8 cellular contexts compared by ENCODE assay signal in the genomic region with DNA sequence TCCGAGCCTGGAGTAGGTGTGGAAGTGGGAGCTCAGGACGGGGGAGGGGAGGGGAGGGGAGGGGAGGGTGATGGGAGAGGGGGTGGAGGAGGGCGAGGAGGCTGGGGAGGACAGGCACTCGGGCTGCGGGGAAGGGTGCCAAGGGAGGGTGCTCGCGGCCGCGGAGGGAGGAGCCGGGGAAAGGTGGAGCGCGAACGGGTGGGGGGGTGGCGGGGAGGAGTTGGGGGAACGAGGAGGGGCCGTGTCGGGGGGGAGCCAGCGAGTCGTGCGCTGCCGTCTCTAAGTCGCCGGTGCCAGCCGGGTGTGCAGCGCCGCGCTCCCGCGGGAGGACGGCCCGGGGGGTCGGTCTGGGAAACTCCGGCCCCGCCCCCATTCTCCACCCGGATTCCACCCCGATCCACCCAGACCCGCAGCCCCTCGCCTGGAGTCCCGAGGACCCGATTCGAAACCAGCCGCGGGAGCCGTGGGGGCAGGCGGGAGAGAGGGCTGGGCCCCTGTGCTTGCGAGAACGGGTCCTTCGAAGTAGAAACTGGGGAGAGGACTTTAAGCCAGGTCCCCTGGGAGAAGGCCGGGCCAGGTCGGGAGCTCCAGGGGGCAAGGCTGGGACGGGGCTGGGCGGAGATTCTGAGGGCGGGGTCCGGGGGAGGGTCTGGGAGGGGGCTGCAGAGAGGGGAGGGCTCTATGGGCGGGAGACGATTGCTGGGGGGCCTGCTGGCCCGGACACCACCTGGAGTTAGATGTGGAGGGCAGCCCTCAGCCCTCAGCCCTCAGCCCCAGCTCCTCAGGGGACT. TPM values are rescaled to one million over a fixed set of nuclear protein-coding genes. Genes with fewer than 3 reads are reported as not detected.
A peak's percentile ranks its signal among the peaks of the same experiment; 100 is the strongest.
DNase-seq lines count a peak whose midpoint lies in the region; ATAC-seq and TF ChIP-seq lines count a peak whose summit lies in the region.

A gene with protein sequence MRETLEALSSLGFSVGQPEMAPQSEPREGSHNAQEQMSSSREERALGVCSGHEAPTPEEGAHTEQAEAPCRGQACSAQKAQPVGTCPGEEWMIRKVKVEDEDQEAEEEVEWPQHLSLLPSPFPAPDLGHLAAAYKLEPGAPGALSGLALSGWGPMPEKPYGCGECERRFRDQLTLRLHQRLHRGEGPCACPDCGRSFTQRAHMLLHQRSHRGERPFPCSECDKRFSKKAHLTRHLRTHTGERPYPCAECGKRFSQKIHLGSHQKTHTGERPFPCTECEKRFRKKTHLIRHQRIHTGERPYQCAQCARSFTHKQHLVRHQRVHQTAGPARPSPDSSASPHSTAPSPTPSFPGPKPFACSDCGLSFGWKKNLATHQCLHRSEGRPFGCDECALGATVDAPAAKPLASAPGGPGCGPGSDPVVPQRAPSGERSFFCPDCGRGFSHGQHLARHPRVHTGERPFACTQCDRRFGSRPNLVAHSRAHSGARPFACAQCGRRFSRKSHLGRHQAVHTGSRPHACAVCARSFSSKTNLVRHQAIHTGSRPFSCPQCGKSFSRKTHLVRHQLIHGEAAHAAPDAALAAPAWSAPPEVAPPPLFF (minus strand): TSS at position 143 of the 791 bp plus-strand sequence. CDS start 2,556 bp downstream, outside the sequence.

- DNase-seq in HK-2 (ENCODE audit: unreplicated experiment), result peak; percentile 40
- peak; percentile 59 for DNase-seq in T-helper 9 cell
- peak; percentile 17 for DNase-seq in choroid plexus epithelial cell (ENCODE audit: low read depth)
- DNase-seq in right lobe of liver, result peak; percentile 83 to 92 (median 83)
- DNase-seq in stimulated activated CD8-positive, alpha-beta memory T cell treated with anti-CD3 and anti-CD28 coated beads, Interleukin-15, amount 100 ng/mL, for 1 hour (ENCODE audit: low read depth), result peak; percentile 32
- no peak for DNase-seq in foreskin melanocyte

- ATAC-seq in right lobe of liver, result peak; percentile 2 to 5 (median 4)
- ATAC-seq in GM18517 (IDR thresholded peaks at IDR 0.05; ENCODE audit: unreplicated experiment), result no peak

- WGBS in right lobe of liver (ENCODE audit: insufficient coverage, low coverage, low lambda C conversion rate, missing lambda C conversion rate), result 5% methylated on average over 12 of the region's 57 CpGs

- no peaks in the 10 kb centered on the region for H3K27me3 ChIP-seq in right lobe of liver

- peak within 1 kb of the TSS; percentile 88 for H3K27ac ChIP-seq in 22Rv1
- peak within 1 kb of the TSS; percentile 58 to 75 (median 66) for H3K27ac ChIP-seq in right lobe of liver

- H3K4me3 ChIP-seq in choroid plexus epithelial cell (ENCODE audit: low read depth, low read length) (peak within 1 kb of the TSS; percentile 71), right lobe of liver (peak within 1 kb of the TSS; percentile 55 to 64 (median 62))

- intact Hi-C loops in right lobe of liver (cut with DNase I), result no loop called here

- TF ChIP-seq POLR2A in right lobe of liver (IDR thresholded peaks at IDR 0.05), result no peak

- TF ChIP-seq CTCF in 22Rv1 (IDR thresholded peaks at IDR 0.05) (no peak), choroid plexus epithelial cell (conservative IDR thresholded peaks at IDR 0.05; ENCODE audit: low read depth, low read length) (no peak), right lobe of liver (IDR thresholded peaks at IDR 0.05) (no peak)

- H3K4me1 ChIP-seq in right lobe of liver, result peaks cover 0 to 9% (median 2%) of the 10 kb centered on the region in 4 donors

- no peaks in the 10 kb centered on the region for H3K9me3 ChIP-seq in right lobe of liver

- H3K36me3 ChIP-seq in right lobe of liver, result no peaks in the 10 kb centered on the region

RNA-seq across cellular contexts. Expression of the gene that starts here (rescaled TPM):
- total RNA-seq in right lobe of liver, result 10 to 100 TPM in 1 of 6 experiments, 1 to 10 TPM in 5; 3.6 to 14.6 (median 5.8) TPM
